Comparison of ENCODE assay signal across 8 cellular contexts in genomic region chrX:76143171-76143570, GRCh38. TPM values are rescaled to one million over a fixed set of nuclear protein-coding genes. Genes with fewer than 3 reads are reported as not detected.
A peak's percentile ranks its signal among the peaks of the same experiment; 100 is the strongest.
DNase-seq lines count a peak whose midpoint lies in the region; ATAC-seq and TF ChIP-seq lines count a peak whose summit lies in the region.
"Not testable (repeated sequence)": the region's sequence is repeated elsewhere in the genome, so short reads cannot be mapped to it uniquely, and the experiment has no call there.

No MANE protein-coding gene starts in this region.

- H3K9me3 Mint-ChIP-seq in CD8-positive, alpha-beta T cell; activated B cell treated with CpG ODN at 0.5 μM for 24 hours; naive B cell: not testable (repeated sequence)

- not testable (repeated sequence) for H3K27me3 Mint-ChIP-seq in CD8-positive, alpha-beta T cell (ENCODE audit: low read depth); activated B cell treated with CpG ODN at 0.5 μM for 24 hours; naive B cell

- peaks cover 13% of the 10 kb centered on the region for H3K4me1 Mint-ChIP-seq in CD8-positive, alpha-beta T cell (ENCODE audit: low read depth)
- H3K4me1 Mint-ChIP-seq in activated B cell treated with CpG ODN at 0.5 μM for 24 hours, result not testable (repeated sequence)
- peaks cover 3 to 13% (median 7%) of the 10 kb centered on the region in 3 donors for H3K4me1 Mint-ChIP-seq in naive B cell

- not testable (repeated sequence) for H3K27me3 ChIP-seq in CD8-positive, alpha-beta T cell (ENCODE audit: insufficient read depth, low read length)

- not testable (repeated sequence) for H3K4me3 Mint-ChIP-seq in CD8-positive, alpha-beta T cell; activated B cell treated with CpG ODN at 0.5 μM for 24 hours; naive B cell

- not testable (repeated sequence) for H3K27ac ChIP-seq in CD8-positive, alpha-beta T cell (ENCODE audit: low read depth, low read length)

- not testable (repeated sequence) for H3K36me3 ChIP-seq in CD8-positive, alpha-beta T cell (ENCODE audit: insufficient read depth, low read length)

- TF ChIP-seq CTCF in CD8-positive, alpha-beta T cell (IDR thresholded peaks at IDR 0.05); activated B cell treated with CpG ODN at 0.5 μM for 24 hours (IDR thresholded peaks at IDR 0.05): not testable (repeated sequence)

- peaks cover 19% of the 10 kb centered on the region for H3K4me1 ChIP-seq in CD8-positive, alpha-beta T cell (ENCODE audit: insufficient read depth, low read length)

- not testable (repeated sequence) for H3K4me3 ChIP-seq in CD8-positive, alpha-beta T cell (ENCODE audit: low read depth, low read length)

- POLR2A ChIA-PET in CD8-positive, alpha-beta T cell (lab: Charles Lee); activated B cell treated with CpG ODN at 0.5 μM for 24 hours (lab: Charles Lee): not testable (repeated sequence)

- not testable (repeated sequence) for DNase-seq in CD8-positive, alpha-beta T cell; activated B cell treated with CpG ODN at 0.5 μM for 24 hours; naive B cell

- H3K9me3 ChIP-seq in CD8-positive, alpha-beta T cell (ENCODE audit: low read length), result not testable (repeated sequence)

- H3K36me3 Mint-ChIP-seq in CD8-positive, alpha-beta T cell; activated B cell treated with CpG ODN at 0.5 μM for 24 hours (ENCODE audit: low read depth); naive B cell: not testable (repeated sequence)

- intact Hi-C loops in CD8-positive, alpha-beta T cell (cut with DNase I, micrococcal nuclease), result loop anchor here (10.0 kb wide), 2 partner anchors 868 to 1528 kb away; partner anchors contain the start of genes RLIM (in 1 of the 2) and UPRT (in 1 of the 2)
- intact Hi-C loops in activated B cell treated with CpG ODN at 0.5 μM for 24 hours (cut with micrococcal nuclease), result not testable (repeated sequence)

- H3K27ac Mint-ChIP-seq in CD8-positive, alpha-beta T cell; activated B cell treated with CpG ODN at 0.5 μM for 24 hours; naive B cell: not testable (repeated sequence)

- CTCF ChIA-PET in CD8-positive, alpha-beta T cell (lab: Charles Lee); activated B cell treated with CpG ODN at 0.5 μM for 24 hours (lab: Charles Lee): not testable (repeated sequence)

- peak; percentile 21 for ATAC-seq in CD8-positive, alpha-beta T cell
- peak; percentile 82 for ATAC-seq in GM18873 (IDR thresholded peaks at IDR 0.05; ENCODE audit: low FRiP score, unreplicated experiment)
- ATAC-seq in GM19467 (IDR thresholded peaks at IDR 0.05; ENCODE audit: unreplicated experiment), result peak; percentile 72
- peak; percentile 68 for ATAC-seq in GM21825 (IDR thresholded peaks at IDR 0.05; ENCODE audit: unreplicated experiment)
- peak; percentile 86 for ATAC-seq in HG02973 (IDR thresholded peaks at IDR 0.05; ENCODE audit: unreplicated experiment)
- peak; percentile 81 for ATAC-seq in HG03342 (IDR thresholded peaks at IDR 0.05; ENCODE audit: unreplicated experiment)
- peak; percentile 49 for ATAC-seq in activated B cell treated with CpG ODN at 0.5 μM for 24 hours (ENCODE audit: low read depth)
- peak; percentile 43 to 56 for ATAC-seq in naive B cell (ENCODE audit: low read depth in 2 of 2)

RNA-seq across cellular contexts. Expression of gene PBDC1, which starts 29.7 kb away (rescaled TPM):
- 10 to 100 TPM; 18.0 to 21.3 TPM for total RNA-seq in CD8-positive, alpha-beta T cell
- total RNA-seq in activated B cell treated with CpG ODN at 0.5 μM for 24 hours, result 33.1 and 34.2 TPM in 2 replicates
- 10 to 100 TPM; 15.0 to 35.3 (median 28.1) TPM for polyA plus RNA-seq in naive B cell (ENCODE audit: low read depth in 6 of 6)

Comparison
In these comparisons a context has a peak if more than half of its experiments do, and no peak if none do; other contexts are left out.
1. ATAC-seq: peak in every context shown above with its lines; median percentile 86 in HG02973; 82 in GM18873; 81 in HG03342; 72 in GM19467; 68 in GM21825; 50 in naive B cell; 49 in activated B cell treated with CpG ODN at 0.5 μM for 24 hours; 21 in CD8-positive, alpha-beta T cell.